In the genomic region with DNA sequence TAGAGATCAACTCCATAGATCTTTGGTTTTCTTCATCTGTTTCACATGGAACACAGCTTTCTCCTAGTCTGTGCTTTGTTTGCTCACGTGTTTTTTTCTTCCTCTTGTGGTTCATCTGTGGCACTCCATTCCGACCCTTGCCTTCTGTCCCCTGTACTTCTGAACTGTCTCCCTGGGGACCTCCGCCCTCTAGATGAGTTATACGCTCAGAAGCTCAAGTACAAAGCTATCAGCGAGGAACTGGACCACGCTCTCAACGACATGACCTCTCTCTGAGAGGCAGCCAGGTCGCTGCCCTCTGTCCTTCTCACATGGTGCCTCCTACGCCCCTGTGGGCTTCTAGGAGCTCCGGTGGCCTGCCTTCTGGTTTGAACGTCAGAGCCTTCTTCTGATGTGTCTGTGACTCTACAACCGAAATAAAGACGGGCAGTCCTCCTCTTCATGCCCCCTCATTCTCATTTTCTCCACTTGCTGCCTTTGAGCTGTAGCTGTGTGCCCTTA, we compare ENCODE assay signal across 10 cellular contexts. TPM values are rescaled to one million over a fixed set of nuclear protein-coding genes. Genes with fewer than 3 reads are reported as not detected.
DNase-seq lines count a peak whose midpoint lies in the region; ATAC-seq, FAIRE-seq and TF ChIP-seq lines count a peak whose summit lies in the region.
"Had no signal": no experiment of that assay in that cellular context is flagged by ENCODE, and none has a peak within 500 bp of the region (broad histone marks: within the 10 kb centered on the region; RNA-seq: fewer than 3 reads in every experiment).

No MANE protein-coding gene starts in this region.

- H3K4me2 ChIP-seq in astrocyte (ENCODE audit: low read length) = no peak overlapping the region

- peak overlapping the region; percentile 8 for H3K27ac ChIP-seq in astrocyte (ENCODE audit: low read depth, low read length)
- peak overlapping the region; percentile 35 for H3K27ac ChIP-seq in muscle layer of duodenum (ENCODE audit: low read length)
- H3K27ac ChIP-seq in upper lobe of right lung = no peak overlapping the region

- H3K9me3 ChIP-seq in astrocyte (ENCODE audit: insufficient read depth, low read depth, low read length) (no peaks in the 10 kb centered on the region), muscle layer of duodenum (ENCODE audit: control insufficient read depth in 1 of 2, low read length in 2 of 2) (no peaks in the 10 kb centered on the region), upper lobe of right lung (no peaks in the 10 kb centered on the region)

- peak overlapping the region; percentile 71 for H3K27ac Mint-ChIP-seq in activated naive CD4-positive, alpha-beta T cell treated with anti-CD3 and anti-CD28 coated beads, Interleukin-2, amount 50 U/mL, for 24 hours
- peak overlapping the region; percentile 75 for H3K27ac Mint-ChIP-seq in astrocyte (ENCODE audit: unreplicated experiment)

- H3K4me1 Mint-ChIP-seq in activated naive CD4-positive, alpha-beta T cell treated with anti-CD3 and anti-CD28 coated beads, Interleukin-2, amount 50 U/mL, for 24 hours = peaks cover 22% of the 10 kb centered on the region
- H3K4me1 Mint-ChIP-seq in astrocyte (ENCODE audit: low read depth, unreplicated experiment) = peaks cover 34% of the 10 kb centered on the region

- H3K4me3 Mint-ChIP-seq in activated naive CD4-positive, alpha-beta T cell treated with anti-CD3 and anti-CD28 coated beads, Interleukin-2, amount 50 U/mL, for 24 hours = peak overlapping the region; percentile 9
- H3K4me3 Mint-ChIP-seq in astrocyte (ENCODE audit: unreplicated experiment) = peak overlapping the region; percentile 40

- no peak for DNase-seq in activated naive CD4-positive, alpha-beta T cell treated with Interleukin-2 at 50 U/mL for 16 hours
- DNase-seq in astrocyte (ENCODE audit: low read depth) (no peak), upper lobe of right lung (no peak), T1000 (lab: John Stamatoyannopoulos, UW) (no peak)
- DNase-seq: NCI-H226, nucleus accumbens had no signal

- H3K36me3 ChIP-seq in astrocyte (ENCODE audit: insufficient read depth, low read length) (peaks cover 85% of the 10 kb centered on the region), muscle layer of duodenum (ENCODE audit: control insufficient read depth in 1 of 2, insufficient read depth in 2 of 2, low read length in 2 of 2) (peaks cover 65 to 86% of the 10 kb centered on the region in 2 donors), upper lobe of right lung (peaks cover 100% of the 10 kb centered on the region)

- H2AFZ ChIP-seq in astrocyte (ENCODE audit: low read depth, low read length) = no peak overlapping the region

- no peak overlapping the region for H3K9ac ChIP-seq in astrocyte (ENCODE audit: low read length)

- intact Hi-C loops in upper lobe of right lung (cut with DNase I) = no loop called here

- ATAC-seq in upper lobe of right lung = peak; percentile 16
- no peak for ATAC-seq in GM21786 (IDR thresholded peaks at IDR 0.05; ENCODE audit: unreplicated experiment)
- ATAC-seq in GM21737 (IDR thresholded peaks at IDR 0.05; ENCODE audit: unreplicated experiment) = no peak

- H3K4me3 ChIP-seq in astrocyte (ENCODE audit: insufficient read depth, low read depth, low read length) = no peak overlapping the region
- H3K4me3 ChIP-seq in muscle layer of duodenum (ENCODE audit: low read depth in 1 of 2, low read length in 2 of 2) = no peak overlapping the region
- no peak overlapping the region for H3K4me3 ChIP-seq in upper lobe of right lung

- no peaks in the 10 kb centered on the region for H3K9me3 Mint-ChIP-seq in activated naive CD4-positive, alpha-beta T cell treated with anti-CD3 and anti-CD28 coated beads, Interleukin-2, amount 50 U/mL, for 24 hours
- H3K9me3 Mint-ChIP-seq in astrocyte (ENCODE audit: unreplicated experiment) = no peaks in the 10 kb centered on the region

- no peaks in the 10 kb centered on the region for H3K27me3 Mint-ChIP-seq in activated naive CD4-positive, alpha-beta T cell treated with anti-CD3 and anti-CD28 coated beads, Interleukin-2, amount 50 U/mL, for 24 hours
- no peaks in the 10 kb centered on the region for H3K27me3 Mint-ChIP-seq in astrocyte (ENCODE audit: low read depth, unreplicated experiment)

- TF ChIP-seq CTCF in astrocyte (IDR thresholded peaks at IDR 0.05; ENCODE audit: insufficient read depth, low read depth, low read length) = no peak
- no peak for TF ChIP-seq CTCF in upper lobe of right lung (IDR thresholded peaks at IDR 0.05)

- H3K27me3 ChIP-seq in astrocyte (ENCODE audit: insufficient read depth, low read length) (no peaks in the 10 kb centered on the region), muscle layer of duodenum (ENCODE audit: low read depth, low read length) (no peaks in the 10 kb centered on the region), upper lobe of right lung (no peaks in the 10 kb centered on the region)

- no peak for FAIRE-seq in astrocyte (lab: Jason Lieb, UNC)

- H4K20me1 ChIP-seq in astrocyte (ENCODE audit: insufficient read depth, low read length) = peaks cover 93% of the 10 kb centered on the region

- H3K4me1 ChIP-seq in astrocyte (ENCODE audit: insufficient read depth, low read length) = peaks cover 3% of the 10 kb centered on the region
- peaks cover 0 to 17% of the 10 kb centered on the region in 2 donors for H3K4me1 ChIP-seq in muscle layer of duodenum (ENCODE audit: control insufficient read depth in 1 of 2, insufficient read depth in 2 of 2, low read length in 2 of 2)
- H3K4me1 ChIP-seq in upper lobe of right lung = peaks cover 8% of the 10 kb centered on the region

- peaks cover 27% of the 10 kb centered on the region for H3K36me3 Mint-ChIP-seq in activated naive CD4-positive, alpha-beta T cell treated with anti-CD3 and anti-CD28 coated beads, Interleukin-2, amount 50 U/mL, for 24 hours
- H3K36me3 Mint-ChIP-seq in astrocyte (ENCODE audit: low read depth, unreplicated experiment) = peaks cover 41% of the 10 kb centered on the region

- peaks cover 68% of the 10 kb centered on the region for H3K79me2 ChIP-seq in astrocyte (ENCODE audit: insufficient read depth, low read length)

RNA-seq across cellular contexts. Expression of gene RAB8A, which starts 16.6 kb away (rescaled TPM):
- total RNA-seq in astrocyte = 80.5 and 82.8 TPM in 2 replicates
- 101 TPM for total RNA-seq in upper lobe of right lung

RNA-seq across cellular contexts. Expression of gene TPM4, which starts 18.8 kb away (rescaled TPM):
- total RNA-seq in astrocyte (811 and 843 TPM in 2 replicates), upper lobe of right lung (386 TPM)

RNA-seq across cellular contexts. Expression of gene HSH2D, which starts 48.4 kb away (rescaled TPM):
- total RNA-seq in astrocyte (not detected in 2 replicates), upper lobe of right lung (6.0 TPM)
